Comparison of ENCODE assay signal across 18 cellular contexts in the genomic region with DNA sequence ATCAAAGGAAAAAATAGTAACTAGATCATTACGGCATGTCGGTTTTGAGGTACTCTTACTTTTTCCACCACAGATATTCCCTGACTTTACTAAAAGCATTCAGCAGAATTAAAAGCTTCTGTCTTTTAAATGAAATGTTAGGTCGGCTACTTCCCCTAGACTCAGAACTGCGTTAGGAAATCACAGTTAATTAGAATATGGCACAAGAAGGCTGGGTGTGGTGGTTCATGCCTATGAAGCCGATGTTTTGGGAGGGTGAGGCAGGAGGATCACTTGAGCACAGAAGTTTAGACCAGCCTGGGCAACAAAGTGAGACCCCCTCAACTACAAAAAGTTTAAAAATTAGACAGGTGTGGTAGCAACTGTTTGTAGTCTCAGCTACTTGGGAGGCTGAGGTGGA. TPM values are rescaled to one million over a fixed set of nuclear protein-coding genes. Genes with fewer than 3 reads are reported as not detected.
A peak's percentile ranks its signal among the peaks of the same experiment; 100 is the strongest.
DNase-seq lines count a peak whose midpoint lies in the region; ATAC-seq and TF ChIP-seq lines count a peak whose summit lies in the region.
"Had no signal": no experiment of that assay in that cellular context is flagged by ENCODE, and none has a peak within 500 bp of the region (broad histone marks: within the 10 kb centered on the region; RNA-seq: fewer than 3 reads in every experiment).

No MANE protein-coding gene starts in this region.

- no peak overlapping the region for H3K9ac ChIP-seq in parathyroid adenoma

- H3K36me3 ChIP-seq in left lung (peaks cover 0 to 55% of the 10 kb centered on the region in 2 donors), parathyroid adenoma (ENCODE audit: control insufficient read depth, insufficient read depth, low read length) (no peaks in the 10 kb centered on the region)
- H3K36me3 ChIP-seq: BE2C had no signal

- peak overlapping the region; percentile 4 for H3K4me2 ChIP-seq in parathyroid adenoma (ENCODE audit: low read length)

- H3K4me1 ChIP-seq in left lung (peaks cover 27 to 75% of the 10 kb centered on the region in 2 donors), parathyroid adenoma (peaks cover 7% of the 10 kb centered on the region)
- H3K4me1 ChIP-seq: BE2C had no signal

- H3K9me3 ChIP-seq in left lung (no peaks in the 10 kb centered on the region), parathyroid adenoma (ENCODE audit: control insufficient read depth, low read length) (no peaks in the 10 kb centered on the region)
- H3K9me3 ChIP-seq: BE2C had no signal

- no peak for ATAC-seq in left lung
- ATAC-seq in GM21576 (IDR thresholded peaks at IDR 0.05; ENCODE audit: unreplicated experiment), result no peak
- no peak for ATAC-seq in HG03196 (IDR thresholded peaks at IDR 0.05; ENCODE audit: unreplicated experiment)
- ATAC-seq: HCT116, SK-N-SH treated with all-trans-retinoic acid at 6 μM for 48 hours had no signal

- DNase-seq in NOMO-1 (lab: John Stamatoyannopoulos, UW; ENCODE audit: unreplicated experiment in 2 of 2) (peak; percentile 39 to 42), left lung (no peak), GM19240 (ENCODE audit: insufficient read length, low spot score) (no peak), NCI-H82 treated with DMSO at 0.1 percent for 48 hours (lab: John Stamatoyannopoulos, UW; ENCODE audit: unreplicated experiment) (no peak)
- DNase-seq: BE2C; CD4-positive, alpha-beta memory T cell; DND-41; NCI-H1105; NCI-H2029 treated with DMSO at 0.1 percent for 48 hours; NCI-H345; NCI-H524 treated with DMSO at 0.1 percent for 48 hours; SIG-M5 had no signal

- H3K27ac ChIP-seq in left lung (peak overlapping the region; percentile 31 to 61), parathyroid adenoma (no peak overlapping the region)
- H3K27ac ChIP-seq: RWPE1 had no signal

- H3K79me2 ChIP-seq in parathyroid adenoma, result peaks cover 4% of the 10 kb centered on the region

- H3K27me3 ChIP-seq in left lung (no peaks in the 10 kb centered on the region), parathyroid adenoma (ENCODE audit: control insufficient read depth, insufficient read depth, low read length) (no peaks in the 10 kb centered on the region)
- H3K27me3 ChIP-seq: BE2C had no signal

- H2AFZ ChIP-seq in parathyroid adenoma, result no peak overlapping the region

- H3K4me3 ChIP-seq in left lung, result no peak overlapping the region
- H3K4me3 ChIP-seq in parathyroid adenoma (ENCODE audit: low read depth, low read length), result no peak overlapping the region

- no peak for TF ChIP-seq CTCF in left lung (IDR thresholded peaks at IDR 0.05)
- no peak for TF ChIP-seq CTCF in parathyroid adenoma (IDR thresholded peaks at IDR 0.05)

- intact Hi-C loops in left lung (cut with DNase I), result no loop called here

RNA-seq across cellular contexts. Expression of a gene that starts 24.4 kb away (rescaled TPM):
- total RNA-seq in left lung, result 100 to 1,000 TPM in 1 of 2 donors, 10 to 100 TPM in 1; 93.5 to 111 TPM

Comparison
In these comparisons a context has a peak if more than half of its experiments do, and no peak if none do; other contexts are left out.
1. DNase-seq: peak in NOMO-1 (2 of 2); none in left lung (0 of 2), GM19240 (single experiment) and NCI-H82 treated with DMSO at 0.1 percent for 48 hours (single experiment).